ENCODE assay signal across 7 cellular contexts in the genomic region with DNA sequence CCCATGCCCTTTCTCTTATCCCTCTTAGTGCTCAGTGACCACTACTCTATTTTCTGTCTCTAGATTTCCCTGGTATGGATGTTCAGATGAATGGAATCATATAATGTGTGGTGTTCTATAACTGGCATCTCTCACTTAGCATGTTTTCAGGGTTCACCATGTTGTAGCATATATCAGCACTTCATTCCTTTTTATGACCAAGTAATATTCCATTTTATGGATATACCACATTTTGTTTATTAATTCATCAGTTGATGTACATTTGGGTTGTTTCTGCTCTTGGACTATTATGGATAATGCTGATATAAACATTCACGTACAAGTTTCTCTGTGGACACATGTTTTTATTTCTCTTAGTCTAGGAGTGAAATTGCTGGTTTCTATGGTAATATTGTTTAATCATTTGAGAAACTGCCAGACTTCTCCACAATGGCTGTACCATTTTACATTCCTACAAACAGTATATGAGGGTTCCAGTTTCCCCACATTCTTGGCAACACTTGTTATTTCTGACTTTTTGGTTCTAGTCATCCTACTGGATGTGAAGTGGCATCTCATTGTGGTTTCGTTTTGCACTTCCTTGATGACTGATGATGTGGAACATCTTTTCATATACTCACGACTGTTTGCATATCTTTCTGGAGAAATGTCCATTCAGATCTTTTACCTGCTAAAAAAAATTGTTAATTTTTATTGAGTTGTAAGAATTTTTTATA. TPM values are rescaled to one million over a fixed set of nuclear protein-coding genes. Genes with fewer than 3 reads are reported as not detected.
DNase-seq lines count a peak whose midpoint lies in the region; ATAC-seq and TF ChIP-seq lines count a peak whose summit lies in the region.
"Not testable (repeated sequence)": the region's sequence is repeated elsewhere in the genome, so short reads cannot be mapped to it uniquely, and the experiment has no call there.

No MANE protein-coding gene starts in this region.

- POLR2A ChIA-PET in PC-3 (lab: Charles Lee; ENCODE audit: unreplicated experiment) = not testable (repeated sequence)

- peaks cover 70% of the 10 kb centered on the region for H3K79me2 ChIP-seq in PC-3 (ENCODE audit: low read length)

- H3F3A ChIP-seq in PC-3 (ENCODE audit: low read length, unreplicated experiment) = not testable (repeated sequence)

- not testable (repeated sequence) for H4K20me1 ChIP-seq in PC-3 (ENCODE audit: low read length)

- not testable (repeated sequence) for H2AFZ ChIP-seq in PC-3 (ENCODE audit: low read length)

- H3K27me3 Mint-ChIP-seq in HFFc6 (ENCODE audit: insufficient read depth); activated T-cell treated with anti-CD3 and anti-CD28 coated beads, Interleukin-2, amount 50 U/mL, for 24 hours; naive B cell: not testable (repeated sequence)

- not testable (repeated sequence) for H3K9me3 Mint-ChIP-seq in HFFc6; activated T-cell treated with anti-CD3 and anti-CD28 coated beads, Interleukin-2, amount 50 U/mL, for 24 hours
- H3K9me3 Mint-ChIP-seq in naive B cell = peaks cover 0 to 10% (median 5%) of the 10 kb centered on the region in 7 donors

- H3K9me3 ChIP-seq in PC-3 (ENCODE audit: low read length) = not testable (repeated sequence)

- not testable (repeated sequence) for H3K27me3 ChIP-seq in PC-3 (ENCODE audit: low read length); brain microvascular endothelial cell (replicated peaks)

- peaks cover 49% of the 10 kb centered on the region for H3K4me1 Mint-ChIP-seq in HFFc6 (ENCODE audit: low read depth)
- H3K4me1 Mint-ChIP-seq in activated T-cell treated with anti-CD3 and anti-CD28 coated beads, Interleukin-2, amount 50 U/mL, for 24 hours (ENCODE audit: low read depth) = peaks cover 53% of the 10 kb centered on the region
- peaks cover 56 to 84% (median 81%) of the 10 kb centered on the region in 3 donors for H3K4me1 Mint-ChIP-seq in naive B cell

- peak overlapping the region; percentile 84 for H3K27ac Mint-ChIP-seq in HFFc6
- peak overlapping the region; percentile 20 for H3K27ac Mint-ChIP-seq in activated T-cell treated with anti-CD3 and anti-CD28 coated beads, Interleukin-2, amount 50 U/mL, for 24 hours
- peak overlapping the region in 4 of 6 donors; percentile 23 to 84 (median 53) for H3K27ac Mint-ChIP-seq in naive B cell

- peak; percentile 46 for ATAC-seq in PC-3
- peak in 1 of 2 donors; percentile 48 for ATAC-seq in naive B cell (ENCODE audit: low read depth in 2 of 2)

- CTCF ChIA-PET in PC-3 (lab: Charles Lee) = not testable (repeated sequence)

- H3K4me2 ChIP-seq in PC-3 (ENCODE audit: low read length) = not testable (repeated sequence)

- H3K4me3 ChIP-seq in PC-3 (ENCODE audit: low read length); brain microvascular endothelial cell (ENCODE audit: low read depth, low read length); fibroblast of mammary gland (ENCODE audit: control insufficient read depth, low read depth, low read length): not testable (repeated sequence)

- H3K4me3 Mint-ChIP-seq in HFFc6 = peak overlapping the region; percentile 36; the same call in 1 of the 2 replicates
- H3K4me3 Mint-ChIP-seq in activated T-cell treated with anti-CD3 and anti-CD28 coated beads, Interleukin-2, amount 50 U/mL, for 24 hours = not testable (repeated sequence)
- peak overlapping the region in 1 of 8 donors; percentile 12 for H3K4me3 Mint-ChIP-seq in naive B cell

- H3K4me1 ChIP-seq in PC-3 (ENCODE audit: insufficient read depth, low read length) = not testable (repeated sequence)

- not testable (repeated sequence) for TF ChIP-seq CTCF in HFFc6 (IDR thresholded peaks at IDR 0.05); PC-3 (conservative IDR thresholded peaks at IDR 0.05; ENCODE audit: low read depth, low read length); brain microvascular endothelial cell (IDR thresholded peaks at IDR 0.05; ENCODE audit: low read depth, low read length, missing control alignments); fibroblast of mammary gland (conservative IDR thresholded peaks at IDR 0.05; ENCODE audit: control insufficient read depth, insufficient read depth, low read depth, low read length)

- not testable (repeated sequence) for BruUV-seq in PC-3 (replicated peaks; lab: Mats Ljungman, UMichigan)

- in situ Hi-C loops in brain microvascular endothelial cell (cut with HindIII; ENCODE audit: low pct_ligation_motif_present, low sequenced_read_pairs) = not testable (repeated sequence)

- not testable (repeated sequence) for H3K36me3 ChIP-seq in PC-3 (ENCODE audit: low read depth, low read length); brain microvascular endothelial cell (replicated peaks)

- DNase-seq in Daoy (ENCODE audit: low read depth) (peak; percentile 27), HFFc6 (peak; percentile 85), PC-3 (peak; percentile 50), brain microvascular endothelial cell (peak; percentile 71), fibroblast of mammary gland (ENCODE audit: low read depth) (peak; percentile 91)
- not testable (repeated sequence) for DNase-seq in activated T-cell treated with anti-CD3 and anti-CD28 coated beads, Interleukin-2, amount 50 U/mL, for 24 hours; naive B cell

- peaks cover 35% of the 10 kb centered on the region for H3K36me3 Mint-ChIP-seq in HFFc6 (ENCODE audit: low read depth)
- peaks cover 13% of the 10 kb centered on the region for H3K36me3 Mint-ChIP-seq in activated T-cell treated with anti-CD3 and anti-CD28 coated beads, Interleukin-2, amount 50 U/mL, for 24 hours (ENCODE audit: low read depth)
- H3K36me3 Mint-ChIP-seq in naive B cell = not testable (repeated sequence)

- intact Hi-C loops in PC-3 (cut with micrococcal nuclease) = not testable (repeated sequence)

- not testable (repeated sequence) for H3K9me2 ChIP-seq in PC-3 (replicated peaks; ENCODE audit: low read length)

- H3K27ac ChIP-seq in PC-3 (ENCODE audit: low read length); brain microvascular endothelial cell: not testable (repeated sequence)

- H3K9ac ChIP-seq in PC-3 (ENCODE audit: low read length) = not testable (repeated sequence)

RNA-seq across cellular contexts. Expression of a gene that starts 23.3 kb away (rescaled TPM):
- 52.6 and 55.0 TPM in 2 replicates for total RNA-seq in Daoy (2014; rRNA removed; shearing (Covaris generic))
- 10 to 100 TPM; 38.6 to 45.3 (median 42.5) TPM for total RNA-seq in HFFc6 (2021; fragmentation: NEBNext Ultra II Directional; extraction: Animal tissue kit (Norgen Biotek cat#: 25700))
- 19.8 and 20.8 TPM in 2 replicates for total RNA-seq in PC-3 (2014; rRNA removed)
- polyA plus RNA-seq in naive B cell (ENCODE audit: low read depth in 6 of 6) = 10 to 100 TPM; 44.8 to 67.3 (median 55.9) TPM

Comparison
In these comparisons a context has a peak if more than half of its experiments do, and no peak if none do; other contexts are left out.
1. H3K27ac Mint-ChIP-seq: peak in every context shown above with its lines; median percentile 84 in HFFc6; 53 in naive B cell; 20 in activated T-cell treated with anti-CD3 and anti-CD28 coated beads, Interleukin-2, amount 50 U/mL, for 24 hours.